ENCODE assay signal across 1 cellular context in the genomic region with DNA sequence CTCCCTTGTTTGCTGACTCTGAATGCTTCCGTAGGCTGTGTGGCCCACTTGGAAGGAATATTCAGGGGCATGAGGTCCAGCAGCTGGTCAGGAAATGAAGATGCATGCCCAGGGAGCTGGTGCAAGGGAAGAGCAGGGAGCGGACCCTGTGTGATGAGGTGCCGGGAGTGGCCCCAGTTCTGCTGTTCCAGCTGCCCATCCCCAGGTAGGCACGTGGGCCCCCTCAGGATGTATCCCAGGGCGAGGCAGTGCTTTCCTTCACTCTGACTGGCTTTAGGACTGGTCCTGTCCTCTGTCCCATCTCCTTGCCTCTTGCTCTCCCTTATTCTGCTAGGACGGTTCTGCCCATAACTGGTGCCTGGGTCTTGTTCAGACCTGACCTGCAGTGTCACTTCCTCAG.
TF ChIP-seq lines count a peak whose summit lies in the region.

No MANE protein-coding gene starts in this region.

TF ChIP-seq in H1, 55 proteins besides CTCF, POLR2A, EP300 and RAD21:
- no peak for TF ChIP-seq FOSL1 (IDR thresholded peaks at IDR 0.05; ENCODE audit: insufficient read depth, low read depth, low read length)
- TF ChIP-seq RFX5 (IDR thresholded peaks at IDR 0.05; ENCODE audit: borderline replicate concordance, low read depth, low read length): no peak
- TF ChIP-seq TAF1 (IDR thresholded peaks at IDR 0.05; ENCODE audit: low read depth, low read length): no peak
TF ChIP-seq in H1: peak in this region for 0.
